Comparison of ENCODE assay signal across 21 cellular contexts in genomic region chr11:60849641-60850520, GRCh38. TPM values are rescaled to one million over a fixed set of nuclear protein-coding genes. Genes with fewer than 3 reads are reported as not detected.
A peak's percentile ranks its signal among the peaks of the same experiment; 100 is the strongest.
DNase-seq lines count a peak whose midpoint lies in the region; ATAC-seq, FAIRE-seq and TF ChIP-seq lines count a peak whose summit lies in the region.
"Had no signal": no experiment of that assay in that cellular context is flagged by ENCODE, and none has a peak within 500 bp of the region (broad histone marks: within the 10 kb centered on the region; RNA-seq: fewer than 3 reads in every experiment).

No MANE protein-coding gene starts in this region.

- H3K4me1 ChIP-seq in BLaER1 (peaks cover 69% of the 10 kb centered on the region), K562 (replicated peaks in 1 of 2; ENCODE audit: control insufficient read depth in 2 of 2, insufficient read depth in 2 of 2, low read length in 2 of 2) (peaks cover 21 to 52% of the 10 kb centered on the region in 2 experiments)
- H3K4me1 ChIP-seq: A549, BE2C had no signal

- H3K9me3 Mint-ChIP-seq in activated CD4-positive, alpha-beta T cell treated with anti-CD3 and anti-CD28 coated beads, Interleukin-2, amount 10 ng/mL, durations not matched to agents 7 days and 5 days: no peaks in the 10 kb centered on the region
- no peaks in the 10 kb centered on the region for H3K9me3 Mint-ChIP-seq in activated T-helper 2 cell treated with anti-CD3 and anti-CD28 coated beads, Interferon-gamma antibody, Interleukin-2, Interleukin-4, amounts not matched to agents 10 μg/mL and 5 μg/mL and 100 μg/mL, durations not matched to agents 14 hours and 24 hours and 36 hours
- H3K9me3 Mint-ChIP-seq: CD4-positive, alpha-beta memory T cell had no signal

- no peak for ATAC-seq in K562
- ATAC-seq: A549 had no signal

- peaks cover 18% of the 10 kb centered on the region for H3K36me3 Mint-ChIP-seq in activated CD4-positive, alpha-beta T cell treated with anti-CD3 and anti-CD28 coated beads, Interleukin-2, amount 10 ng/mL, durations not matched to agents 7 days and 5 days (ENCODE audit: low read depth)
- H3K36me3 Mint-ChIP-seq in activated T-helper 2 cell treated with anti-CD3 and anti-CD28 coated beads, Interferon-gamma antibody, Interleukin-2, Interleukin-4, amounts not matched to agents 10 μg/mL and 5 μg/mL and 100 μg/mL, durations not matched to agents 14 hours and 24 hours and 36 hours (ENCODE audit: low read depth): peaks cover 51% of the 10 kb centered on the region

- no peak for TF ChIP-seq CTCF in K562 (IDR thresholded peaks at IDR 0.05 in 2 of 3, conservative IDR thresholded peaks at IDR 0.05 in 1 of 3; ENCODE audit: insufficient read depth in 2 of 3, low read depth in 1 of 3, low read length in 3 of 3)

- H3K4me3 ChIP-seq in BLaER1: no peak overlapping the region
- no peak overlapping the region for H3K4me3 ChIP-seq in K562
- H3K4me3 ChIP-seq: A549 had no signal

- CTCF ChIA-PET in activated CD4-positive, alpha-beta T cell treated with anti-CD3 and anti-CD28 coated beads, Interleukin-2, amount 10 ng/mL, durations not matched to agents 7 days and 5 days (lab: Charles Lee): interaction anchor here (0.9 to 1.7 kb wide), 5 partner anchors 11 to 38 kb away, joined by 4 to 9 read pairs (median 5); no protein-coding TSS in a partner anchor
- CTCF ChIA-PET in K562 (lab: Yijun Ruan, JAX; ENCODE audit: low intra/inter-chr PET ratio): no interaction called here

- POLR2A ChIA-PET in activated CD4-positive, alpha-beta T cell treated with anti-CD3 and anti-CD28 coated beads, Interleukin-2, amount 10 ng/mL, durations not matched to agents 7 days and 5 days (lab: Charles Lee): no interaction called here
- POLR2A ChIA-PET in K562 (lab: Yijun Ruan, JAX): interaction anchor here (0.7 kb wide), 1 partner anchor 17 kb away, joined by 3 read pairs; no protein-coding TSS in a partner anchor

- in situ Hi-C loops in K562 (cut with MboI): no loop called here

- no peaks in the 10 kb centered on the region for H3K27me3 ChIP-seq in BLaER1
- no peaks in the 10 kb centered on the region for H3K27me3 ChIP-seq in K562 (ENCODE audit: control insufficient read depth in 2 of 2, insufficient read depth in 2 of 2, low read length in 2 of 2)
- H3K27me3 ChIP-seq: BE2C had no signal

- no peak for TF ChIP-seq POLR2A in K562 (conservative IDR thresholded peaks at IDR 0.05)

- peaks cover 48% of the 10 kb centered on the region for H4K20me1 ChIP-seq in BLaER1
- no peaks in the 10 kb centered on the region; the same call in 1 of the 2 replicates for H4K20me1 ChIP-seq in K562 (replicated peaks; ENCODE audit: control insufficient read depth, insufficient read depth, low read length)

- H3K27me3 Mint-ChIP-seq in activated CD4-positive, alpha-beta T cell treated with anti-CD3 and anti-CD28 coated beads, Interleukin-2, amount 10 ng/mL, durations not matched to agents 7 days and 5 days: no peaks in the 10 kb centered on the region
- H3K27me3 Mint-ChIP-seq in activated T-helper 2 cell treated with anti-CD3 and anti-CD28 coated beads, Interferon-gamma antibody, Interleukin-2, Interleukin-4, amounts not matched to agents 10 μg/mL and 5 μg/mL and 100 μg/mL, durations not matched to agents 14 hours and 24 hours and 36 hours (ENCODE audit: low read depth): no peaks in the 10 kb centered on the region
- H3K27me3 Mint-ChIP-seq: CD4-positive, alpha-beta memory T cell had no signal

- H3K9ac ChIP-seq in BLaER1 (no peak overlapping the region), K562 (ENCODE audit: insufficient read depth in 1 of 2, low read depth in 2 of 2, low read length in 2 of 2) (0 out of 4 replicates have a peak overlapping the region, but pooled peaks of 1 of the 2 experiments have one; percentile 51)

- FAIRE-seq in K562 (lab: Jason Lieb, UNC): no peak
- FAIRE-seq: A549, G401.6, GM12892 had no signal

- H3K4me1 Mint-ChIP-seq in activated CD4-positive, alpha-beta T cell treated with anti-CD3 and anti-CD28 coated beads, Interleukin-2, amount 10 ng/mL, durations not matched to agents 7 days and 5 days: peaks cover 8% of the 10 kb centered on the region
- H3K4me1 Mint-ChIP-seq in activated T-helper 2 cell treated with anti-CD3 and anti-CD28 coated beads, Interferon-gamma antibody, Interleukin-2, Interleukin-4, amounts not matched to agents 10 μg/mL and 5 μg/mL and 100 μg/mL, durations not matched to agents 14 hours and 24 hours and 36 hours (ENCODE audit: low read depth): peaks cover 14% of the 10 kb centered on the region

- intact Hi-C loops in K562 (cut with micrococcal nuclease): no loop called here
- intact Hi-C loops in activated T-helper 2 cell treated with anti-CD3 and anti-CD28 coated beads, Interferon-gamma antibody, Interleukin-2, Interleukin-4, amounts not matched to agents 10 μg/mL and 5 μg/mL and 100 μg/mL, durations not matched to agents 14 hours and 24 hours and 36 hours (cut with micrococcal nuclease): no loop called here

- peak overlapping the region; percentile 19 for H3K27ac Mint-ChIP-seq in activated CD4-positive, alpha-beta T cell treated with anti-CD3 and anti-CD28 coated beads, Interleukin-2, amount 10 ng/mL, durations not matched to agents 7 days and 5 days
- no peak overlapping the region for H3K27ac Mint-ChIP-seq in activated T-helper 2 cell treated with anti-CD3 and anti-CD28 coated beads, Interferon-gamma antibody, Interleukin-2, Interleukin-4, amounts not matched to agents 10 μg/mL and 5 μg/mL and 100 μg/mL, durations not matched to agents 14 hours and 24 hours and 36 hours

- H3K27ac ChIP-seq in BLaER1 (0 out of 2 replicates have a peak overlapping the region, but pooled peaks have one; percentile 22), K562 (ENCODE audit: extremely low read depth, low read depth, low read length) (no peak overlapping the region)
- H3K27ac ChIP-seq: 22Rv1, A549 had no signal

- no peak overlapping the region for H2AFZ ChIP-seq in K562 (ENCODE audit: low read depth, low read length)

- TF ChIP-seq RAD21 in K562 (CRISPR knock-in tag; conservative IDR thresholded peaks at IDR 0.05 in 1 of 2, IDR thresholded peaks at IDR 0.05 in 1 of 2): no peak

- WGBS in K562 (ENCODE audit: insufficient coverage, low coverage, missing lambda C conversion rate): 94% methylated on average over 24 of the region's 29 CpGs

- H3K9me3 ChIP-seq in BLaER1 (peaks cover 10% of the 10 kb centered on the region; the same call in 1 of the 2 replicates), K562 (replicated peaks; ENCODE audit: control insufficient read depth, insufficient read depth, low read depth, low read length) (no peaks in the 10 kb centered on the region)
- H3K9me3 ChIP-seq: A549, BE2C had no signal

- peaks cover 6% of the 10 kb centered on the region for H3K9me1 ChIP-seq in K562 (ENCODE audit: control insufficient read depth, insufficient read depth, low read length)

- BruUV-seq in K562 (replicated peaks; lab: Mats Ljungman, UMichigan): no TSS peak

- H3K36me3 ChIP-seq in BLaER1 (peaks cover 69% of the 10 kb centered on the region), K562 (ENCODE audit: control insufficient read depth, insufficient read depth, low read length) (peaks cover 75% of the 10 kb centered on the region; the same call in 2 of the 3 replicates)

- peak overlapping the region; percentile 80 for H3K4me2 ChIP-seq in BLaER1
- H3K4me2 ChIP-seq in K562 (ENCODE audit: insufficient read depth, low read length): no peak overlapping the region
- H3K4me2 ChIP-seq: A549 had no signal

- H3K4me3 Mint-ChIP-seq in activated CD4-positive, alpha-beta T cell treated with anti-CD3 and anti-CD28 coated beads, Interleukin-2, amount 10 ng/mL, durations not matched to agents 7 days and 5 days: no peak overlapping the region
- no peak overlapping the region for H3K4me3 Mint-ChIP-seq in activated T-helper 2 cell treated with anti-CD3 and anti-CD28 coated beads, Interferon-gamma antibody, Interleukin-2, Interleukin-4, amounts not matched to agents 10 μg/mL and 5 μg/mL and 100 μg/mL, durations not matched to agents 14 hours and 24 hours and 36 hours (ENCODE audit: low read depth)

- DNase-seq in activated CD4-positive, alpha-beta T cell treated with anti-CD3 and anti-CD28 coated beads, Interleukin-2, amount 10 ng/mL, durations not matched to agents 7 days and 5 days: no peak
- no peak for DNase-seq in activated CD4-positive, alpha-beta T cell treated with anti-CD3 and anti-CD28 coated beads for 48 hours
- no peak for DNase-seq in K562 (ENCODE audit: extremely low read depth in 1 of 4, low spot score in 3 of 4)
- DNase-seq in A172 (ENCODE audit: low spot score): no peak
- DNase-seq in activated T-helper 2 cell treated with anti-CD3 and anti-CD28 coated beads, Interferon-gamma antibody, Interleukin-2, Interleukin-4, amounts not matched to agents 10 μg/mL and 5 μg/mL and 100 μg/mL, durations not matched to agents 14 hours and 24 hours and 36 hours (ENCODE audit: low spot score): no peak
- DNase-seq: ACHN; AML-193; BE2C; C1 segment of cervical spinal cord; CD4-positive, alpha-beta memory T cell; COR-L47; DMS153; DND-41; GOT3; H7; HCEC 1CT had no signal

- H3K79me2 ChIP-seq in K562 (ENCODE audit: control insufficient read depth, insufficient read depth, low read length): peaks cover 29% of the 10 kb centered on the region

- no peak for TF ChIP-seq EP300 in K562 (IDR thresholded peaks at IDR 0.05; ENCODE audit: low read length)

RNA-seq across cellular contexts. Expression of gene PTGDR2, which starts 5.9 kb away (rescaled TPM):
- 1 to 10 TPM; 1.3 to 1.4 TPM for total RNA-seq in activated CD4-positive, alpha-beta T cell treated with anti-CD3 and anti-CD28 coated beads, Interleukin-2, amount 10 ng/mL, durations not matched to agents 7 days and 5 days
- 3.5 and 11.1 TPM in 2 replicates for total RNA-seq in K562 (2011; cell fraction: chromatin; rRNA removed; ENCODE audit: low replicate concordance)
- 9.9 and 14.3 TPM in 2 replicates for total RNA-seq in K562 (2011; cell fraction: nucleolus; rRNA removed)
- 7.9 and 10.4 TPM in 2 replicates for total RNA-seq in K562 (2011; cell fraction: nucleoplasm; rRNA removed)
- total RNA-seq in K562 (2014; rRNA removed) (1.9 and 2.5 TPM in 2 replicates), K562 (2014; rRNA removed; fragmentation: Illumina TruSeq; extraction: Trizol) (0.64 and 0.80 TPM in 2 replicates), K562 (2015; rRNA removed; fragmentation: Illumina TruSeq; extraction: Trizol) (0.87 and 1.1 TPM in 2 replicates), K562 (2021) (2.6 and 3.0 TPM in 2 replicates)
- polyA plus RNA-seq in K562 (2011; rRNA removed) (1.7 and 1.9 TPM in 2 replicates), K562 (2014; fragmentation: Illumina TruSeq; extraction: Trizol) (1.6 TPM in 2 replicates), K562 (2014; fragmentation: Nextera tagmentation; extraction: Ambion mirVana) (under 1 TPM; 0.51 to 0.55 TPM), K562 (2014; rRNA removed) (0.82 and 1.9 TPM in 2 replicates)
- polyA plus RNA-seq in K562 (2011; cell fraction: cytosol; rRNA removed): 1.8 and 5.9 TPM in 2 replicates
- 2.1 and 3.4 TPM in 2 replicates for polyA plus RNA-seq in K562 (2011; cell fraction: nucleus; rRNA removed)
- 5.2 and 7.0 TPM in 2 replicates for polyA plus RNA-seq in K562 (2012)
- 2.3 and 3.8 TPM in 2 replicates for polyA minus RNA-seq in K562 (2011; rRNA and poly(A)+ RNA removed)
- polyA minus RNA-seq in K562 (2011; cell fraction: cytosol; rRNA and poly(A)+ RNA removed): 3.7 and 4.8 TPM in 2 replicates
- polyA minus RNA-seq in K562 (2011; cell fraction: nucleus; rRNA and poly(A)+ RNA removed): 2.3 and 2.7 TPM in 2 replicates
- total RNA-seq in A172 (2014; rRNA removed; shearing (Covaris generic)): 0.10 TPM in 1 of 2 replicates, not detected in the other
- total RNA-seq in activated T-helper 2 cell treated with anti-CD3 and anti-CD28 coated beads, Interferon-gamma antibody, Interleukin-2, Interleukin-4, amounts not matched to agents 10 μg/mL and 5 μg/mL and 100 μg/mL, durations not matched to agents 14 hours and 24 hours and 36 hours: 0.28 and 0.32 TPM in 2 replicates

RNA-seq across cellular contexts. Expression of gene CCDC86, which starts 8.0 kb away (rescaled TPM):
- total RNA-seq in activated CD4-positive, alpha-beta T cell treated with anti-CD3 and anti-CD28 coated beads, Interleukin-2, amount 10 ng/mL, durations not matched to agents 7 days and 5 days: 10 to 100 TPM; 19.2 to 23.2 TPM
- 6.7 and 23.4 TPM in 2 replicates for total RNA-seq in K562 (2011; cell fraction: chromatin; rRNA removed; ENCODE audit: low replicate concordance)
- total RNA-seq in K562 (2011; cell fraction: nucleolus; rRNA removed): 23.4 and 23.5 TPM in 2 replicates
- total RNA-seq in K562 (2011; cell fraction: nucleoplasm; rRNA removed): 19.3 and 27.0 TPM in 2 replicates
- 85.1 and 104 TPM in 2 replicates for total RNA-seq in K562 (2014; rRNA removed)
- 7.3 and 8.6 TPM in 2 replicates for total RNA-seq in K562 (2014; rRNA removed; fragmentation: Illumina TruSeq; extraction: Trizol)
- total RNA-seq in K562 (2015; rRNA removed; fragmentation: Illumina TruSeq; extraction: Trizol): 19.8 and 23.1 TPM in 2 replicates
- 102 and 114 TPM in 2 replicates for total RNA-seq in K562 (2021)
- 25.2 and 34.9 TPM in 2 replicates for polyA plus RNA-seq in K562 (2011; rRNA removed)
- 24.0 and 47.9 TPM in 2 replicates for polyA plus RNA-seq in K562 (2011; cell fraction: cytosol; rRNA removed)
- 132 and 234 TPM in 2 replicates for polyA plus RNA-seq in K562 (2011; cell fraction: nucleus; rRNA removed)
- polyA plus RNA-seq in K562 (2012): 34.4 and 105 TPM in 2 replicates
- 90.5 and 97.8 TPM in 2 replicates for polyA plus RNA-seq in K562 (2014; fragmentation: Illumina TruSeq; extraction: Trizol)
- 1 to 10 TPM; 4.6 to 6.4 TPM for polyA plus RNA-seq in K562 (2014; fragmentation: Nextera tagmentation; extraction: Ambion mirVana)
- polyA plus RNA-seq in K562 (2014; rRNA removed): 76.8 and 80.6 TPM in 2 replicates
- 13.3 and 14.0 TPM in 2 replicates for polyA minus RNA-seq in K562 (2011; rRNA and poly(A)+ RNA removed)
- polyA minus RNA-seq in K562 (2011; cell fraction: cytosol; rRNA and poly(A)+ RNA removed): 18.8 and 22.2 TPM in 2 replicates
- polyA minus RNA-seq in K562 (2011; cell fraction: nucleus; rRNA and poly(A)+ RNA removed): 28.7 and 29.6 TPM in 2 replicates
- total RNA-seq in A172 (2014; rRNA removed; shearing (Covaris generic)): 14.2 and 15.7 TPM in 2 replicates
- 56.7 and 57.2 TPM in 2 replicates for total RNA-seq in activated T-helper 2 cell treated with anti-CD3 and anti-CD28 coated beads, Interferon-gamma antibody, Interleukin-2, Interleukin-4, amounts not matched to agents 10 μg/mL and 5 μg/mL and 100 μg/mL, durations not matched to agents 14 hours and 24 hours and 36 hours

RNA-seq across cellular contexts. Expression of gene ZP1, which starts 17.5 kb away (rescaled TPM):
- total RNA-seq in activated CD4-positive, alpha-beta T cell treated with anti-CD3 and anti-CD28 coated beads, Interleukin-2, amount 10 ng/mL, durations not matched to agents 7 days and 5 days: not detected
- total RNA-seq in K562 (2011; cell fraction: chromatin; rRNA removed; ENCODE audit: low replicate concordance): not detected in 2 replicates
- total RNA-seq in K562 (2011; cell fraction: nucleolus; rRNA removed): not detected in 2 replicates
- not detected in 2 replicates for total RNA-seq in K562 (2011; cell fraction: nucleoplasm; rRNA removed)
- not detected in 2 replicates for total RNA-seq in K562 (2014; rRNA removed)
- not detected in 2 replicates for total RNA-seq in K562 (2014; rRNA removed; fragmentation: Illumina TruSeq; extraction: Trizol)
- not detected in 2 replicates for total RNA-seq in K562 (2015; rRNA removed; fragmentation: Illumina TruSeq; extraction: Trizol)
- not detected in 2 replicates for total RNA-seq in K562 (2021)
- 0.11 and 0.12 TPM in 2 replicates for polyA plus RNA-seq in K562 (2011; rRNA removed)
- polyA plus RNA-seq in K562 (2011; cell fraction: cytosol; rRNA removed): 0.04 and 0.66 TPM in 2 replicates
- polyA plus RNA-seq in K562 (2011; cell fraction: nucleus; rRNA removed): 0.70 and 0.72 TPM in 2 replicates
- polyA plus RNA-seq in K562 (2012): 0.08 TPM in 1 of 2 replicates, not detected in the other
- not detected in 2 replicates for polyA plus RNA-seq in K562 (2014; fragmentation: Illumina TruSeq; extraction: Trizol)
- not detected for polyA plus RNA-seq in K562 (2014; fragmentation: Nextera tagmentation; extraction: Ambion mirVana)
- polyA plus RNA-seq in K562 (2014; rRNA removed): 0.15 TPM in 1 of 2 replicates, not detected in the other
- polyA minus RNA-seq in K562 (2011; rRNA and poly(A)+ RNA removed): not detected in 2 replicates
- not detected in 2 replicates for polyA minus RNA-seq in K562 (2011; cell fraction: cytosol; rRNA and poly(A)+ RNA removed)
- 0.56 TPM in 1 of 2 replicates, not detected in the other for polyA minus RNA-seq in K562 (2011; cell fraction: nucleus; rRNA and poly(A)+ RNA removed)
- total RNA-seq in A172 (2014; rRNA removed; shearing (Covaris generic)): 0.05 and 1.1 TPM in 2 replicates
- not detected in 2 replicates for total RNA-seq in activated T-helper 2 cell treated with anti-CD3 and anti-CD28 coated beads, Interferon-gamma antibody, Interleukin-2, Interleukin-4, amounts not matched to agents 10 μg/mL and 5 μg/mL and 100 μg/mL, durations not matched to agents 14 hours and 24 hours and 36 hours
- total RNA-seq: H7 had no signal

RNA-seq across cellular contexts. Expression of gene PRPF19, which starts 56.5 kb away (rescaled TPM):
- 100 to 1,000 TPM; 125 to 128 TPM for total RNA-seq in activated CD4-positive, alpha-beta T cell treated with anti-CD3 and anti-CD28 coated beads, Interleukin-2, amount 10 ng/mL, durations not matched to agents 7 days and 5 days
- total RNA-seq in K562 (2011; cell fraction: chromatin; rRNA removed; ENCODE audit: low replicate concordance): 44.6 and 81.5 TPM in 2 replicates
- total RNA-seq in K562 (2011; cell fraction: nucleolus; rRNA removed): 57.1 and 61.7 TPM in 2 replicates
- 54.4 and 88.4 TPM in 2 replicates for total RNA-seq in K562 (2011; cell fraction: nucleoplasm; rRNA removed)
- total RNA-seq in K562 (2014; rRNA removed) (93.5 and 122 TPM in 2 replicates), K562 (2014; rRNA removed; fragmentation: Illumina TruSeq; extraction: Trizol) (58.4 and 68.0 TPM in 2 replicates), K562 (2015; rRNA removed; fragmentation: Illumina TruSeq; extraction: Trizol) (84.9 and 89.6 TPM in 2 replicates), K562 (2021) (193 and 208 TPM in 2 replicates)
- polyA plus RNA-seq in K562 (2011; rRNA removed) (31.5 and 61.8 TPM in 2 replicates), K562 (2014; fragmentation: Illumina TruSeq; extraction: Trizol) (212 and 213 TPM in 2 replicates), K562 (2014; fragmentation: Nextera tagmentation; extraction: Ambion mirVana) (10 to 100 TPM in 1 of 2 experiments, 1 to 10 TPM in 1; 9.4 to 16.5 TPM), K562 (2014; rRNA removed) (73.1 and 73.2 TPM in 2 replicates)
- 40.2 and 96.7 TPM in 2 replicates for polyA plus RNA-seq in K562 (2011; cell fraction: cytosol; rRNA removed)
- polyA plus RNA-seq in K562 (2011; cell fraction: nucleus; rRNA removed): 41.7 and 70.4 TPM in 2 replicates
- polyA plus RNA-seq in K562 (2012): 146 and 194 TPM in 2 replicates
- 23.9 and 28.7 TPM in 2 replicates for polyA minus RNA-seq in K562 (2011; rRNA and poly(A)+ RNA removed)
- polyA minus RNA-seq in K562 (2011; cell fraction: cytosol; rRNA and poly(A)+ RNA removed): 53.3 and 75.9 TPM in 2 replicates
- polyA minus RNA-seq in K562 (2011; cell fraction: nucleus; rRNA and poly(A)+ RNA removed): 41.1 and 43.4 TPM in 2 replicates
- total RNA-seq in A172 (2014; rRNA removed; shearing (Covaris generic)): 56.3 and 63.7 TPM in 2 replicates
- total RNA-seq in activated T-helper 2 cell treated with anti-CD3 and anti-CD28 coated beads, Interferon-gamma antibody, Interleukin-2, Interleukin-4, amounts not matched to agents 10 μg/mL and 5 μg/mL and 100 μg/mL, durations not matched to agents 14 hours and 24 hours and 36 hours: 170 and 182 TPM in 2 replicates
